Comparison of ENCODE assay signal across 11 cellular contexts in the genomic region with DNA sequence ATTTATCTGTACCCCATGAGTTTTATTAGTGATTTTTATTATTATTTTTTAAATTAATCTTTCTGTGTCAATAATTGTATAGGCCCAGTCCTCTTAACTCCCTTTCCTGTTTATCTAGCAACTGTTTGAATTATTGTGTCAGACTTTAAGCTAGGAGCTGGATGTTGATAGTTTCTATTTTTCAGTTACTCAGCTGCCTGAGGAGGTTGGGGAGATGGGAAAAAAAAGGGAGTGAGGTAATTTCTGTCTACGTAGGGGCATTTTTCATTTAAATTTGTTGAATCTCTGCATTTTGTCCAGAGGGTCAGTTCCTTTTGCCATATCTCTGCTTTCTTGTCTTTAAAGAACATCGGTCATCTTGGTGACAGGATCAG. TPM values are rescaled to one million over a fixed set of nuclear protein-coding genes. Genes with fewer than 3 reads are reported as not detected.
A peak's percentile ranks its signal among the peaks of the same experiment; 100 is the strongest.
DNase-seq lines count a peak whose midpoint lies in the region; ATAC-seq and TF ChIP-seq lines count a peak whose summit lies in the region.
"Had no signal": no experiment of that assay in that cellular context is flagged by ENCODE, and none has a peak within 500 bp of the region (broad histone marks: within the 10 kb centered on the region; RNA-seq: fewer than 3 reads in every experiment).

No MANE protein-coding gene starts in this region.

- no peak overlapping the region for H3K27ac ChIP-seq in SK-N-SH (ENCODE audit: low read depth in 2 of 2, low read length in 1 of 2)
- H3K27ac ChIP-seq in testis, result peak overlapping the region; percentile 33 to 61

- POLR2A ChIA-PET in SK-N-SH (lab: Yijun Ruan, JAX), result interaction anchor here (1.9 kb wide), 1 partner anchor 35 kb away, joined by 5 read pairs; no protein-coding TSS in a partner anchor

- ATAC-seq in SK-N-SH treated with all-trans-retinoic acid at 6 μM for 48 hours (no peak), HG03469 (IDR thresholded peaks at IDR 0.05; ENCODE audit: unreplicated experiment) (no peak)

- no peaks in the 10 kb centered on the region for H3K79me2 ChIP-seq in SK-N-SH (ENCODE audit: insufficient read depth)

- DNase-seq in SK-N-SH (no peak), NOMO-1 treated with DMSO at 0.1 percent for 48 hours (lab: John Stamatoyannopoulos, UW; ENCODE audit: unreplicated experiment) (peak; percentile 47), endothelial cell (ENCODE audit: low spot score) (no peak), testis (no peak), HK-2 (ENCODE audit: unreplicated experiment) (no peak)
- no peak for DNase-seq in activated naive CD4-positive, alpha-beta T cell treated with anti-CD3 and anti-CD28 coated beads, Interleukin-2, amount 50 U/mL, for 16 hours
- DNase-seq: MG63; stimulated activated CD8-positive, alpha-beta memory T cell treated with anti-CD3 and anti-CD28 coated beads, Interleukin-4, amount 100 ng/mL, for 48 hours had no signal

- peak overlapping the region; percentile 86 for H3K4me3 Mint-ChIP-seq in endothelial cell (ENCODE audit: unreplicated experiment)
- H3K4me3 Mint-ChIP-seq: memory B cell had no signal

- H3K27me3 Mint-ChIP-seq in endothelial cell (ENCODE audit: unreplicated experiment), result peaks cover 8% of the 10 kb centered on the region

- no peak for TF ChIP-seq CTCF in SK-N-SH (IDR thresholded peaks at IDR 0.05)
- TF ChIP-seq CTCF in endothelial cell (IDR thresholded peaks at IDR 0.05; ENCODE audit: unreplicated experiment), result no peak
- TF ChIP-seq CTCF in testis (IDR thresholded peaks at IDR 0.05), result no peak

- no peak for TF ChIP-seq EP300 in SK-N-SH (IDR thresholded peaks at IDR 0.05; ENCODE audit: borderline replicate concordance in 1 of 2, low read depth in 1 of 2, low read length in 1 of 2)

- 69% methylated on average over 2 of the region's 2 CpGs for WGBS in SK-N-SH (ENCODE audit: low lambda C conversion rate)
- 57 to 61% methylated on average over 2 of the region's 2 CpGs for WGBS in testis, 2 donors

- H3K4me1 ChIP-seq in SK-N-SH (ENCODE audit: control insufficient read depth in 1 of 2, insufficient read depth in 2 of 2, low read depth in 1 of 2, low read length in 1 of 2) (peaks cover 0 to 7% of the 10 kb centered on the region in 2 experiments; a peak in 1 of 4 replicates), testis (no peaks in the 10 kb centered on the region)

- intact Hi-C loops in testis (cut with DNase I; ENCODE audit: low total_unique reads), result no loop called here

- peaks cover 10% of the 10 kb centered on the region for H3F3A ChIP-seq in SK-N-SH (replicated peaks; ENCODE audit: insufficient read depth)

- no peaks in the 10 kb centered on the region for H3K9me3 Mint-ChIP-seq in endothelial cell (ENCODE audit: unreplicated experiment)

- H3K9ac ChIP-seq in SK-N-SH, result no peak overlapping the region

- peak overlapping the region; percentile 6; the same call in 1 of the 2 replicates for H2AFZ ChIP-seq in SK-N-SH (ENCODE audit: low read depth)

- H3K27me3 ChIP-seq in SK-N-SH (ENCODE audit: insufficient read depth) (peaks cover 1% of the 10 kb centered on the region; the same call in 1 of the 2 replicates), testis (no peaks in the 10 kb centered on the region)
- H3K27me3 ChIP-seq: MG63 had no signal

- CTCF ChIA-PET in SK-N-SH (lab: Yijun Ruan, JAX), result no interaction called here

- H3K4me1 Mint-ChIP-seq in endothelial cell (ENCODE audit: unreplicated experiment), result peaks cover 48% of the 10 kb centered on the region
- H3K4me1 Mint-ChIP-seq: memory B cell had no signal

- no peak for TF ChIP-seq POLR2A in testis (IDR thresholded peaks at IDR 0.05)

- H3K9me2 ChIP-seq in SK-N-SH, result no peaks in the 10 kb centered on the region

- no peaks in the 10 kb centered on the region for H3K36me3 Mint-ChIP-seq in endothelial cell (ENCODE audit: low read depth, unreplicated experiment)

- H3K36me3 ChIP-seq in SK-N-SH (replicated peaks in 1 of 2; ENCODE audit: control insufficient read depth in 1 of 2, insufficient read depth in 2 of 2, low read length in 1 of 2) (no peaks in the 10 kb centered on the region), testis (ENCODE audit: low read depth, missing control alignments) (no peaks in the 10 kb centered on the region)
- H3K36me3 ChIP-seq: MG63 had no signal

- TF ChIP-seq RAD21 in SK-N-SH (IDR thresholded peaks at IDR 0.05; ENCODE audit: low read length), result no peak

- no peak overlapping the region for H3K4me2 ChIP-seq in SK-N-SH

- H3K27ac Mint-ChIP-seq in endothelial cell (ENCODE audit: unreplicated experiment), result peak overlapping the region; percentile 97
- H3K27ac Mint-ChIP-seq: memory B cell had no signal

- no peaks in the 10 kb centered on the region for H4K20me1 ChIP-seq in SK-N-SH (ENCODE audit: insufficient read depth)

- H3K4me3 ChIP-seq in SK-N-SH (ENCODE audit: low read depth in 2 of 2, low read length in 1 of 2) (no peak overlapping the region), testis (peak overlapping the region in 1 of 2 donors; percentile 51)
- H3K4me3 ChIP-seq: MG63 had no signal

- H3K9me3 ChIP-seq in SK-N-SH (no peaks in the 10 kb centered on the region; the same call in 1 of the 2 replicates), testis (no peaks in the 10 kb centered on the region)
- H3K9me3 ChIP-seq: MG63 had no signal

TF ChIP-seq in SK-N-SH, 30 proteins besides CTCF, POLR2A, EP300 and RAD21:
- TF ChIP-seq MXI1 (IDR thresholded peaks at IDR 0.05; ENCODE audit: low read depth, low read length), result no peak
- no peak for TF ChIP-seq EZH2phosphoT487 (IDR thresholded peaks at IDR 0.05; ENCODE audit: borderline replicate concordance, low read depth)
- no peak for TF ChIP-seq NFIC (IDR thresholded peaks at IDR 0.05; ENCODE audit: borderline replicate concordance)
- TF ChIP-seq IRF3 (IDR thresholded peaks at IDR 0.05; ENCODE audit: low read depth, low read length), result no peak
- no peak for TF ChIP-seq PBX3 (IDR thresholded peaks at IDR 0.05)

TF ChIP-seq in SK-N-SH treated with all-trans-retinoic acid at 6 μM for 48 hours, 23 proteins besides CTCF, POLR2A, EP300 and RAD21 (continues in another document):
- TF ChIP-seq, protein P1, sequence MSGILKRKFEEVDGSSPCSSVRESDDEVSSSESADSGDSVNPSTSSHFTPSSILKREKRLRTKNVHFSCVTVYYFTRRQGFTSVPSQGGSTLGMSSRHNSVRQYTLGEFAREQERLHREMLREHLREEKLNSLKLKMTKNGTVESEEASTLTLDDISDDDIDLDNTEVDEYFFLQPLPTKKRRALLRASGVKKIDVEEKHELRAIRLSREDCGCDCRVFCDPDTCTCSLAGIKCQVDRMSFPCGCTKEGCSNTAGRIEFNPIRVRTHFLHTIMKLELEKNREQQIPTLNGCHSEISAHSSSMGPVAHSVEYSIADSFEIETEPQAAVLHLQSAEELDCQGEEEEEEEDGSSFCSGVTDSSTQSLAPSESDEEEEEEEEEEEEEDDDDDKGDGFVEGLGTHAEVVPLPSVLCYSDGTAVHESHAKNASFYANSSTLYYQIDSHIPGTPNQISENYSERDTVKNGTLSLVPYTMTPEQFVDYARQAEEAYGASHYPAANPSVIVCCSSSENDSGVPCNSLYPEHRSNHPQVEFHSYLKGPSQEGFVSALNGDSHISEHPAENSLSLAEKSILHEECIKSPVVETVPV (CRISPR knock-in tag; IDR thresholded peaks at IDR 0.05), result no peak
- TF ChIP-seq GLIS3 (CRISPR knock-in tag; IDR thresholded peaks at IDR 0.05) (no peak), CSDC2 (CRISPR knock-in tag; IDR thresholded peaks at IDR 0.05) (no peak), ZNF8 (CRISPR knock-in tag; IDR thresholded peaks at IDR 0.05) (no peak), TOX (CRISPR knock-in tag; IDR thresholded peaks at IDR 0.05; ENCODE audit: borderline replicate concordance) (no peak), ISL1 (CRISPR knock-in tag; IDR thresholded peaks at IDR 0.05) (no peak), ESRRG (CRISPR knock-in tag; IDR thresholded peaks at IDR 0.05) (no peak), ZFP30 (CRISPR knock-in tag; IDR thresholded peaks at IDR 0.05) (no peak), ZNF70 (CRISPR knock-in tag; IDR thresholded peaks at IDR 0.05) (no peak), ZC3H10 (CRISPR knock-in tag; IDR thresholded peaks at IDR 0.05) (no peak), OSR1 (CRISPR knock-in tag; IDR thresholded peaks at IDR 0.05) (no peak), RARB (CRISPR knock-in tag; IDR thresholded peaks at IDR 0.05) (no peak)
- TF ChIP-seq, protein P2, sequence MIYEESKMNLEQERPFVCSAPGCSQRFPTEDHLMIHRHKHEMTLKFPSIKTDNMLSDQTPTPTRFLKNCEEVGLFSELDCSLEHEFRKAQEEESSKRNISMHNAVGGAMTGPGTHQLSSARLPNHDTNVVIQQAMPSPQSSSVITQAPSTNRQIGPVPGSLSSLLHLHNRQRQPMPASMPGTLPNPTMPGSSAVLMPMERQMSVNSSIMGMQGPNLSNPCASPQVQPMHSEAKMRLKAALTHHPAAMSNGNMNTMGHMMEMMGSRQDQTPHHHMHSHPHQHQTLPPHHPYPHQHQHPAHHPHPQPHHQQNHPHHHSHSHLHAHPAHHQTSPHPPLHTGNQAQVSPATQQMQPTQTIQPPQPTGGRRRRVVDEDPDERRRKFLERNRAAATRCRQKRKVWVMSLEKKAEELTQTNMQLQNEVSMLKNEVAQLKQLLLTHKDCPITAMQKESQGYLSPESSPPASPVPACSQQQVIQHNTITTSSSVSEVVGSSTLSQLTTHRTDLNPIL (CRISPR knock-in tag; IDR thresholded peaks at IDR 0.05; ENCODE audit: low read depth), result no peak

RNA-seq across cellular contexts. Expression of gene ZNF518A, which starts 5.0 kb away (rescaled TPM):
- polyA plus RNA-seq in SK-N-SH (2012; rRNA removed), result 1.7 and 2.4 TPM in 2 replicates
- 1.8 and 2.9 TPM in 2 replicates for polyA plus RNA-seq in SK-N-SH (2012; cell fraction: cytosol; rRNA removed)
- 5.3 and 11.1 TPM in 2 replicates for polyA plus RNA-seq in SK-N-SH (2012; cell fraction: nucleus; rRNA removed)
- 47.8 TPM for total RNA-seq in endothelial cell (ENCODE audit: unreplicated experiment)
- total RNA-seq in testis, result 10 to 100 TPM; 81.3 to 88.0 TPM
- 14.5 TPM for polyA plus RNA-seq in testis (ENCODE audit: insufficient read depth, low read depth, low replicate concordance)

Comparison
In these comparisons a context has a peak if more than half of its experiments do, and no peak if none do; other contexts are left out.
1. H3K27ac ChIP-seq: peak in testis (2 of 2); none in SK-N-SH (0 of 2).